In genomic region chr19:48618916-48619691, GRCh38 we compare ENCODE assay signal across 7 cellular contexts. TPM values are rescaled to one million over a fixed set of nuclear protein-coding genes. Genes with fewer than 3 reads are reported as not detected.
A peak's percentile ranks its signal among the peaks of the same experiment; 100 is the strongest.
DNase-seq lines count a peak whose midpoint lies in the region; ATAC-seq, FAIRE-seq and TF ChIP-seq lines count a peak whose summit lies in the region.

RPL18 (minus strand) TSS chr19:48619178; CDS start chr19:48619143, 35 bp downstream.
SPHK2 (plus strand) TSS chr19:48619506; CDS start chr19:48620515, 1,009 bp downstream.

- peak; percentile 85 for ATAC-seq in HG02981 (IDR thresholded peaks at IDR 0.05; ENCODE audit: unreplicated experiment)

- in situ Hi-C loops in astrocyte of the cerebellum (cut with HindIII; ENCODE audit: low sequenced_read_pairs) = no loop called here

- no peak for TF ChIP-seq CTCF in astrocyte of the cerebellum (IDR thresholded peaks at IDR 0.05; ENCODE audit: low read depth, low read length, missing control alignments)

- FAIRE-seq in GM18507 (lab: Jason Lieb, UNC) = peak; percentile 98

- DNase-seq in GM18507 (ENCODE audit: extremely low spot score, insufficient read length, low read depth) (peak; percentile 93), NCI-H2029 treated with DMSO at 0.1 percent for 48 hours (lab: John Stamatoyannopoulos, UW) (peak; percentile 97), T-helper 9 cell (peak; percentile 90), astrocyte of the cerebellum (ENCODE audit: low read depth) (peak; percentile 99), hepatic stellate cell (ENCODE audit: low spot score) (peak; percentile 98), renal cortical epithelial cell (ENCODE audit: low read depth) (peak; percentile 99)

- peak within 1 kb of the TSS; percentile 90 for H3K4me3 ChIP-seq in astrocyte of the cerebellum (ENCODE audit: low read depth, low read length)

RNA-seq across cellular contexts. Expression of gene RPL18, which starts in this region (rescaled TPM):
- 591 and 1,820 TPM in 2 replicates for total RNA-seq in renal cortical epithelial cell

RNA-seq across cellular contexts. Expression of gene SPHK2, which starts in this region (rescaled TPM):
- total RNA-seq in renal cortical epithelial cell = 9.1 and 9.9 TPM in 2 replicates

Comparison
In these comparisons a context has a peak if more than half of its experiments do, and no peak if none do; other contexts are left out.
1. Peak in every context shown above with its lines: DNase-seq, ATAC-seq and H3K4me3 ChIP-seq.